Comparison of ENCODE assay signal across 16 cellular contexts in genomic region chr5:36193746-36194145, GRCh38. TPM values are rescaled to one million over a fixed set of nuclear protein-coding genes. Genes with fewer than 3 reads are reported as not detected.
DNase-seq lines count a peak whose midpoint lies in the region; ATAC-seq, FAIRE-seq and TF ChIP-seq lines count a peak whose summit lies in the region.
"Had no signal": no experiment of that assay in that cellular context is flagged by ENCODE, and none has a peak within 500 bp of the region (broad histone marks: within the 10 kb centered on the region; RNA-seq: fewer than 3 reads in every experiment).

No MANE protein-coding gene starts in this region.

- H3K9me1 ChIP-seq in K562 (ENCODE audit: control insufficient read depth, insufficient read depth, low read length): no peaks in the 10 kb centered on the region

- H3K4me2 ChIP-seq in HCT116 (ENCODE audit: low read length) (no peak overlapping the region), K562 (ENCODE audit: insufficient read depth, low read length) (no peak overlapping the region)
- H3K4me2 ChIP-seq: GM23338 had no signal

- no peak for TF ChIP-seq RAD21 in HCT116 (IDR thresholded peaks at IDR 0.05; ENCODE audit: low read depth)
- TF ChIP-seq RAD21 in K562 (CRISPR knock-in tag; conservative IDR thresholded peaks at IDR 0.05 in 1 of 2, IDR thresholded peaks at IDR 0.05 in 1 of 2): no peak
- TF ChIP-seq RAD21 in liver (IDR thresholded peaks at IDR 0.05): no peak

- WGBS in K562 (ENCODE audit: insufficient coverage, low coverage, missing lambda C conversion rate): 91% methylated on average over 5 of the region's 5 CpGs
- WGBS in liver: 44% methylated on average over 5 of the region's 5 CpGs

- H3K9me3 Mint-ChIP-seq in naive thymus-derived CD4-positive, alpha-beta T cell: peaks cover 0 to 27% (median 9%) of the 10 kb centered on the region in 11 donors

- BruUV-seq in HCT116 (replicated peaks; lab: Mats Ljungman, UMichigan): TSS peak; percentile 40
- no TSS peak for BruUV-seq in K562 (replicated peaks; lab: Mats Ljungman, UMichigan)

- H3K9me3 ChIP-seq in HCT116 (ENCODE audit: control insufficient read depth in 1 of 2, insufficient read depth in 1 of 2, low read depth in 1 of 2, low read length in 2 of 2) (no peaks in the 10 kb centered on the region), K562 (replicated peaks; ENCODE audit: control insufficient read depth, insufficient read depth, low read depth, low read length) (no peaks in the 10 kb centered on the region), liver (ENCODE audit: control insufficient read depth in 4 of 4, low read length in 3 of 4) (no peaks in the 10 kb centered on the region)
- no peaks in the 10 kb centered on the region for H3K9me3 ChIP-seq in naive thymus-derived CD4-positive, alpha-beta T cell (ENCODE audit: control insufficient read depth in 2 of 3, low read length in 3 of 3)
- H3K9me3 ChIP-seq: BE2C had no signal

- no peak overlapping the region for H3K27ac Mint-ChIP-seq in naive thymus-derived CD4-positive, alpha-beta T cell
- H3K27ac Mint-ChIP-seq: CD4-positive, alpha-beta memory T cell; GM23338; H9 had no signal

- H3K9ac ChIP-seq in HCT116 (ENCODE audit: low read length) (no peak overlapping the region), K562 (ENCODE audit: insufficient read depth in 1 of 2, low read depth in 2 of 2, low read length in 2 of 2) (no peak overlapping the region), liver (ENCODE audit: low read depth in 1 of 2, low read length in 2 of 2) (no peak overlapping the region)

- H3K36me3 Mint-ChIP-seq in naive thymus-derived CD4-positive, alpha-beta T cell: peaks cover 6 to 65% (median 44%) of the 10 kb centered on the region in 5 donors

- no peaks in the 10 kb centered on the region for H3K27me3 Mint-ChIP-seq in naive thymus-derived CD4-positive, alpha-beta T cell
- H3K27me3 Mint-ChIP-seq: CD4-positive, alpha-beta memory T cell had no signal

- RAD21 ChIA-PET in HCT116 (lab: Charles Lee; ENCODE audit: low non-redundant PET in 1 of 2, low total read pairs in 2 of 2, uncharacterized antibody in 2 of 2, unreplicated experiment in 2 of 2): no interaction called here

- POLR2A ChIA-PET in HCT116 (lab: Charles Lee) (no interaction called here), K562 (lab: Yijun Ruan, JAX) (no interaction called here)
- POLR2A ChIA-PET in naive thymus-derived CD4-positive, alpha-beta T cell (lab: Charles Lee): no interaction called here

- TF ChIP-seq CTCF in 22Rv1 (IDR thresholded peaks at IDR 0.05) (no peak), HCT116 (IDR thresholded peaks at IDR 0.05 in 2 of 3, conservative IDR thresholded peaks at IDR 0.05 in 1 of 3; ENCODE audit: borderline replicate concordance in 1 of 3, insufficient read depth in 1 of 3, low read depth in 2 of 3, low read length in 2 of 3) (no peak), K562 (IDR thresholded peaks at IDR 0.05 in 2 of 3, conservative IDR thresholded peaks at IDR 0.05 in 1 of 3; ENCODE audit: insufficient read depth in 2 of 3, low read depth in 1 of 3, low read length in 3 of 3) (no peak), liver (IDR thresholded peaks at IDR 0.05; ENCODE audit: low read depth, low read length, missing input control) (no peak)

- no peak overlapping the region for H2AFZ ChIP-seq in HCT116 (ENCODE audit: low read depth, low read length, poor library complexity, severe bottlenecking)
- H2AFZ ChIP-seq in K562 (ENCODE audit: low read depth, low read length): no peak overlapping the region
- H2AFZ ChIP-seq: GM23338 had no signal

- intact Hi-C loops in HCT116 (cut with micrococcal nuclease) (no loop called here), K562 (cut with micrococcal nuclease) (no loop called here)
- intact Hi-C loops in naive thymus-derived CD4-positive, alpha-beta T cell (cut with micrococcal nuclease): no loop called here

- H3K27me3 ChIP-seq in HCT116 (ENCODE audit: insufficient read depth, low read length): no peaks in the 10 kb centered on the region
- no peaks in the 10 kb centered on the region for H3K27me3 ChIP-seq in K562 (ENCODE audit: control insufficient read depth in 2 of 2, insufficient read depth in 2 of 2, low read length in 2 of 2)
- no peaks in the 10 kb centered on the region for H3K27me3 ChIP-seq in liver (ENCODE audit: control insufficient read depth in 4 of 4, insufficient read depth in 4 of 4, low read length in 3 of 4)
- H3K27me3 ChIP-seq in naive thymus-derived CD4-positive, alpha-beta T cell (ENCODE audit: control insufficient read depth in 2 of 2, insufficient read depth in 2 of 2, low read length in 2 of 2): no peaks in the 10 kb centered on the region
- H3K27me3 ChIP-seq: BE2C had no signal

- FAIRE-seq in K562 (lab: Jason Lieb, UNC): peak; percentile 19

- H3K79me2 ChIP-seq in HCT116 (ENCODE audit: insufficient read depth, low read length): no peaks in the 10 kb centered on the region
- no peaks in the 10 kb centered on the region for H3K79me2 ChIP-seq in K562 (ENCODE audit: control insufficient read depth, insufficient read depth, low read length)

- H3K4me3 ChIP-seq in HCT116 (replicated peaks in 1 of 2; ENCODE audit: low read depth in 1 of 2, low read length in 2 of 2) (no peak overlapping the region), K562 (no peak overlapping the region), liver (ENCODE audit: low read depth in 1 of 3, low read length in 3 of 3) (no peak overlapping the region)
- H3K4me3 ChIP-seq in naive thymus-derived CD4-positive, alpha-beta T cell (ENCODE audit: low read length): no peak overlapping the region
- H3K4me3 ChIP-seq: GM23338 had no signal

- no peak for ATAC-seq in HCT116
- no peak for ATAC-seq in K562
- ATAC-seq in GM18873 (IDR thresholded peaks at IDR 0.05; ENCODE audit: low FRiP score, unreplicated experiment): no peak
- ATAC-seq in naive thymus-derived CD4-positive, alpha-beta T cell: no peak
- ATAC-seq: GM23338 had no signal

- no peak for DNase-seq in HCT116 (ENCODE audit: low read depth, low spot score)
- no peak for DNase-seq in K562 (ENCODE audit: extremely low read depth in 1 of 4, low spot score in 3 of 4)
- no peak for DNase-seq in SHP77 (lab: John Stamatoyannopoulos, UW)
- no peak for DNase-seq in naive thymus-derived CD4-positive, alpha-beta T cell
- DNase-seq: BE2C; CD4-positive, alpha-beta memory T cell; DND-41; GDM1; H9; IMR-90; KG1 had no signal

- no peak for TF ChIP-seq POLR2A in HCT116 (IDR thresholded peaks at IDR 0.05; ENCODE audit: borderline replicate concordance, extremely low read depth, insufficient read depth, insufficient read length)
- TF ChIP-seq POLR2A in K562 (conservative IDR thresholded peaks at IDR 0.05): no peak

- H3K4me1 ChIP-seq in HCT116 (ENCODE audit: control insufficient read depth in 1 of 2, insufficient read depth in 2 of 2, low read length in 2 of 2) (no peaks in the 10 kb centered on the region), K562 (replicated peaks in 1 of 2; ENCODE audit: control insufficient read depth in 2 of 2, insufficient read depth in 2 of 2, low read length in 2 of 2) (no peaks in the 10 kb centered on the region), liver (ENCODE audit: control insufficient read depth in 4 of 4, insufficient read depth in 4 of 4, low read length in 3 of 4) (peaks cover 3 to 13% (median 11%) of the 10 kb centered on the region in 4 donors)
- no peaks in the 10 kb centered on the region for H3K4me1 ChIP-seq in naive thymus-derived CD4-positive, alpha-beta T cell (ENCODE audit: control insufficient read depth in 2 of 2, insufficient read depth in 2 of 2, low read length in 2 of 2)
- H3K4me1 ChIP-seq: BE2C had no signal

- H3K4me1 Mint-ChIP-seq in naive thymus-derived CD4-positive, alpha-beta T cell: peaks cover 0 to 2% (median 0%) of the 10 kb centered on the region in 7 donors
- H3K4me1 Mint-ChIP-seq: CD4-positive, alpha-beta memory T cell; GM23338; H9 had no signal

- in situ Hi-C loops in K562 (cut with MboI): no loop called here

- H3K27ac ChIP-seq in 22Rv1 (peak overlapping the region; percentile 60), HCT116 (ENCODE audit: low read depth, low read length) (no peak overlapping the region), K562 (ENCODE audit: extremely low read depth, low read depth, low read length) (no peak overlapping the region), liver (ENCODE audit: low read depth in 1 of 2, low read length in 2 of 2) (no peak overlapping the region)
- no peak overlapping the region for H3K27ac ChIP-seq in naive thymus-derived CD4-positive, alpha-beta T cell (ENCODE audit: low read depth, low read length)
- H3K27ac ChIP-seq: C4-2B had no signal

- no peaks in the 10 kb centered on the region for H3K9me2 ChIP-seq in HCT116 (ENCODE audit: insufficient read depth)

- no peaks in the 10 kb centered on the region for H4K20me1 ChIP-seq in HCT116 (ENCODE audit: insufficient read depth)
- no peaks in the 10 kb centered on the region for H4K20me1 ChIP-seq in K562 (replicated peaks; ENCODE audit: control insufficient read depth, insufficient read depth, low read length)

- no peak overlapping the region for H3K4me3 Mint-ChIP-seq in naive thymus-derived CD4-positive, alpha-beta T cell
- H3K4me3 Mint-ChIP-seq: CD4-positive, alpha-beta memory T cell; GM23338; H9 had no signal

- H3K36me3 ChIP-seq in HCT116 (ENCODE audit: control insufficient read depth in 1 of 2, insufficient read depth in 2 of 2, low read length in 2 of 2) (no peaks in the 10 kb centered on the region; a peak in 1 of 4 replicates), K562 (ENCODE audit: control insufficient read depth, insufficient read depth, low read length) (peaks cover 74% of the 10 kb centered on the region), liver (ENCODE audit: control insufficient read depth in 4 of 4, insufficient read depth in 3 of 4, low read depth in 1 of 4, low read length in 3 of 4) (peaks cover 0 to 40% (median 30%) of the 10 kb centered on the region in 4 donors)
- H3K36me3 ChIP-seq in naive thymus-derived CD4-positive, alpha-beta T cell (ENCODE audit: control insufficient read depth in 2 of 3, insufficient read depth in 3 of 3, low read length in 3 of 3): peaks cover 0 to 13% (median 7%) of the 10 kb centered on the region in 3 experiments

- TF ChIP-seq EP300 in K562 (IDR thresholded peaks at IDR 0.05; ENCODE audit: low read length): no peak

- CTCF ChIA-PET in HCT116 (lab: Charles Lee): no interaction called here
- CTCF ChIA-PET in K562 (lab: Yijun Ruan, JAX; ENCODE audit: low intra/inter-chr PET ratio): no interaction called here
- CTCF ChIA-PET in naive thymus-derived CD4-positive, alpha-beta T cell (lab: Charles Lee): no interaction called here

RNA-seq across cellular contexts. Expression of gene SKP2, which starts 41.8 kb away (rescaled TPM):
- total RNA-seq in HCT116 (2021; ENCODE audit: unreplicated experiment) (44.3 TPM), K562 (2014; rRNA removed) (48.4 and 65.3 TPM in 2 replicates), K562 (2014; rRNA removed; fragmentation: Illumina TruSeq; extraction: Trizol) (77.3 and 80.8 TPM in 2 replicates), K562 (2015; rRNA removed; fragmentation: Illumina TruSeq; extraction: Trizol) (91.4 and 97.5 TPM in 2 replicates), K562 (2021) (88.6 and 103 TPM in 2 replicates), liver (10 to 100 TPM; 25.4 to 28.2 TPM)
- polyA plus RNA-seq in HCT116 (2012): 9.1 and 12.5 TPM in 2 replicates
- 28.4 and 31.8 TPM in 2 replicates for total RNA-seq in K562 (2011; cell fraction: chromatin; rRNA removed; ENCODE audit: low replicate concordance)
- 24.7 and 27.8 TPM in 2 replicates for total RNA-seq in K562 (2011; cell fraction: nucleolus; rRNA removed)
- 25.7 and 27.4 TPM in 2 replicates for total RNA-seq in K562 (2011; cell fraction: nucleoplasm; rRNA removed)
- polyA plus RNA-seq in K562 (2011; rRNA removed) (81.4 and 84.4 TPM in 2 replicates), K562 (2014; fragmentation: Illumina TruSeq; extraction: Trizol) (62.3 and 85.4 TPM in 2 replicates), K562 (2014; fragmentation: Nextera tagmentation; extraction: Ambion mirVana) (10 to 100 TPM; 30.0 to 48.3 TPM), K562 (2014; rRNA removed) (54.1 and 60.6 TPM in 2 replicates), liver (1 to 10 TPM; 4.6 to 5.4 TPM)
- polyA plus RNA-seq in K562 (2011; cell fraction: cytosol; rRNA removed): 56.2 and 87.8 TPM in 2 replicates
- polyA plus RNA-seq in K562 (2011; cell fraction: nucleus; rRNA removed): 56.6 and 58.2 TPM in 2 replicates
- 36.2 and 50.9 TPM in 2 replicates for polyA plus RNA-seq in K562 (2012)
- polyA minus RNA-seq in K562 (2011; rRNA and poly(A)+ RNA removed): 97.0 and 97.2 TPM in 2 replicates
- 64.3 and 65.9 TPM in 2 replicates for polyA minus RNA-seq in K562 (2011; cell fraction: cytosol; rRNA and poly(A)+ RNA removed)
- polyA minus RNA-seq in K562 (2011; cell fraction: nucleus; rRNA and poly(A)+ RNA removed): 31.9 and 65.2 TPM in 2 replicates
- 10 to 100 TPM; 11.9 to 37.1 (median 23.3) TPM for total RNA-seq in naive thymus-derived CD4-positive, alpha-beta T cell
- polyA plus RNA-seq in naive thymus-derived CD4-positive, alpha-beta T cell: 10 to 100 TPM; 23.1 to 27.1 TPM

RNA-seq across cellular contexts. Expression of gene LMBRD2, which starts 42.1 kb away (rescaled TPM):
- 1.1 TPM for total RNA-seq in HCT116 (2021; ENCODE audit: unreplicated experiment)
- 0.20 and 0.25 TPM in 2 replicates for polyA plus RNA-seq in HCT116 (2012)
- 10.5 and 36.3 TPM in 2 replicates for total RNA-seq in K562 (2011; cell fraction: chromatin; rRNA removed; ENCODE audit: low replicate concordance)
- 7.8 and 10.5 TPM in 2 replicates for total RNA-seq in K562 (2011; cell fraction: nucleolus; rRNA removed)
- total RNA-seq in K562 (2011; cell fraction: nucleoplasm; rRNA removed): 14.8 and 27.5 TPM in 2 replicates
- 10.9 and 24.2 TPM in 2 replicates for total RNA-seq in K562 (2014; rRNA removed)
- total RNA-seq in K562 (2014; rRNA removed; fragmentation: Illumina TruSeq; extraction: Trizol): 13.4 and 18.0 TPM in 2 replicates
- total RNA-seq in K562 (2015; rRNA removed; fragmentation: Illumina TruSeq; extraction: Trizol): 10.5 and 11.8 TPM in 2 replicates
- total RNA-seq in K562 (2021): 9.7 and 10.1 TPM in 2 replicates
- 11.7 and 13.3 TPM in 2 replicates for polyA plus RNA-seq in K562 (2011; rRNA removed)
- polyA plus RNA-seq in K562 (2011; cell fraction: cytosol; rRNA removed): 1.9 and 4.1 TPM in 2 replicates
- 12.0 and 17.9 TPM in 2 replicates for polyA plus RNA-seq in K562 (2011; cell fraction: nucleus; rRNA removed)
- 6.1 and 9.3 TPM in 2 replicates for polyA plus RNA-seq in K562 (2012)
- 6.6 and 10.3 TPM in 2 replicates for polyA plus RNA-seq in K562 (2014; fragmentation: Illumina TruSeq; extraction: Trizol)
- 1 to 10 TPM; 2.1 to 3.3 TPM for polyA plus RNA-seq in K562 (2014; fragmentation: Nextera tagmentation; extraction: Ambion mirVana)
- polyA plus RNA-seq in K562 (2014; rRNA removed): 7.5 and 10.6 TPM in 2 replicates
- polyA minus RNA-seq in K562 (2011; rRNA and poly(A)+ RNA removed): 26.5 and 26.7 TPM in 2 replicates
- 9.6 and 16.6 TPM in 2 replicates for polyA minus RNA-seq in K562 (2011; cell fraction: cytosol; rRNA and poly(A)+ RNA removed)
- polyA minus RNA-seq in K562 (2011; cell fraction: nucleus; rRNA and poly(A)+ RNA removed): 14.5 and 26.4 TPM in 2 replicates
- total RNA-seq in liver: 10 to 100 TPM; 12.9 to 20.5 TPM
- polyA plus RNA-seq in liver: 1 to 10 TPM; 3.8 to 5.4 TPM
- total RNA-seq in naive thymus-derived CD4-positive, alpha-beta T cell: 10 to 100 TPM in 3 of 5 experiments, 1 to 10 TPM in 2; 6.8 to 17.1 (median 12.3) TPM
- 1 to 10 TPM; 4.1 to 4.9 TPM for polyA plus RNA-seq in naive thymus-derived CD4-positive, alpha-beta T cell

RNA-seq across cellular contexts. Expression of gene NADK2, which starts 48.0 kb away (rescaled TPM):
- total RNA-seq in HCT116 (2021; ENCODE audit: unreplicated experiment) (21.2 TPM), K562 (2014; rRNA removed) (24.0 and 27.6 TPM in 2 replicates), K562 (2014; rRNA removed; fragmentation: Illumina TruSeq; extraction: Trizol) (41.0 and 48.1 TPM in 2 replicates), K562 (2015; rRNA removed; fragmentation: Illumina TruSeq; extraction: Trizol) (33.0 and 36.0 TPM in 2 replicates), K562 (2021) (31.8 and 34.6 TPM in 2 replicates), liver (100 to 1,000 TPM; 101 to 178 TPM)
- polyA plus RNA-seq in HCT116 (2012): 9.8 and 11.0 TPM in 2 replicates
- 10.2 and 22.5 TPM in 2 replicates for total RNA-seq in K562 (2011; cell fraction: chromatin; rRNA removed; ENCODE audit: low replicate concordance)
- 2.8 and 3.6 TPM in 2 replicates for total RNA-seq in K562 (2011; cell fraction: nucleolus; rRNA removed)
- 7.4 and 10.6 TPM in 2 replicates for total RNA-seq in K562 (2011; cell fraction: nucleoplasm; rRNA removed)
- polyA plus RNA-seq in K562 (2011; rRNA removed) (24.7 and 30.3 TPM in 2 replicates), K562 (2014; fragmentation: Illumina TruSeq; extraction: Trizol) (21.0 and 21.9 TPM in 2 replicates), K562 (2014; fragmentation: Nextera tagmentation; extraction: Ambion mirVana) (10 to 100 TPM; 10.6 to 11.0 TPM), K562 (2014; rRNA removed) (20.6 and 21.8 TPM in 2 replicates), liver (10 to 100 TPM; 73.6 to 74.6 TPM)
- polyA plus RNA-seq in K562 (2011; cell fraction: cytosol; rRNA removed): 7.3 and 11.9 TPM in 2 replicates
- 10.3 and 12.2 TPM in 2 replicates for polyA plus RNA-seq in K562 (2011; cell fraction: nucleus; rRNA removed)
- 21.0 and 23.2 TPM in 2 replicates for polyA plus RNA-seq in K562 (2012)
- polyA minus RNA-seq in K562 (2011; rRNA and poly(A)+ RNA removed): 63.5 and 63.6 TPM in 2 replicates
- 20.7 and 21.1 TPM in 2 replicates for polyA minus RNA-seq in K562 (2011; cell fraction: cytosol; rRNA and poly(A)+ RNA removed)
- polyA minus RNA-seq in K562 (2011; cell fraction: nucleus; rRNA and poly(A)+ RNA removed): 7.0 and 13.9 TPM in 2 replicates
- total RNA-seq in naive thymus-derived CD4-positive, alpha-beta T cell: 10 to 100 TPM; 11.3 to 17.8 (median 13.0) TPM
- polyA plus RNA-seq in naive thymus-derived CD4-positive, alpha-beta T cell: 1 to 10 TPM; 7.0 to 9.6 TPM
